8 cellular contexts compared by ENCODE assay signal in the genomic region with DNA sequence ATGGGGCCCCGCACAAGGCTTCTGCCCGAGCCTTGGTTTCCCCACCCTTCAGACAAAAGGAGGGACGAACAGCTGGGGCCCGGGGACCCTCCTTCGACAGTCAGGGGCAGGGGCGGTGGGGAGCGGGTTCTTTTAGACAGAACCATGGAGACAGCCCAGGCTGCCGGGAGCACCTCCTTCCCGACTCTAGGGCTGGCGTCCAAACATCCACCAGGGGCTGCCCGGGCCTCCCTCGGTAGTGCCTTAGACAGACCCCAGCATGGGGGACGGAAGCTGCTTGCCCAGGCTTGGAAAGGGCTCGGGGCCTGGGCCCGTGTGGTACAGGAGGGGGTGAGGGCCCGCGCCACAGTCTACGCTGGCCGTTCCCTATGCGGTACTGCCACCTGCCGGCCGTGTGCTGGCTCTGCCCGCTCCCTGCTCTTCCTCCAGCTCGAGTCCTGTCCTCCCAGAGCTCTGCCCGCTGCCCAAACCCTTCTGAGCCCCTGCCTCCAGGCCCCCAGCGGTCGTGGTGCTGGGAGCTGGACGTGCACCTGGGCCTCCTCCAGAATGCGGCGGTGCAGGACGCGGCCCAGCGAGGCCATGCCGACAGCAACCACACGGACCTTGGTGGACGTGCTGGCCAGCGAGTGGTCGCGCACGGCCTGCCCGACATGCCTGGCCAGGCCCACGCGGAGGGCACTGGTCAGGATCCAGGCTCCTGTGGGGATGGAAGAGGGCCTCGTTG. TPM values are rescaled to one million over a fixed set of nuclear protein-coding genes. Genes with fewer than 3 reads are reported as not detected.
DNase-seq lines count a peak whose midpoint lies in the region; ATAC-seq and TF ChIP-seq lines count a peak whose summit lies in the region.

No MANE protein-coding gene starts in this region.

- ATAC-seq in GM19328 (IDR thresholded peaks at IDR 0.05; ENCODE audit: unreplicated experiment), result no peak

- no peaks in the 10 kb centered on the region for H3K9me3 ChIP-seq in NT2/D1 (ENCODE audit: insufficient read depth, low read length)

- H3K4me3 ChIP-seq in NT2/D1 (ENCODE audit: insufficient read length, low read depth) (no peak overlapping the region), epithelial cell of esophagus (ENCODE audit: low read length) (no peak overlapping the region)

- DNase-seq in GM10266 (ENCODE audit: extremely low spot score), result peak; percentile 94
- peak; percentile 65 for DNase-seq in HPDE6-E6E7 (ENCODE audit: extremely low spot score)
- peak; percentile 74 for DNase-seq in NT2/D1 (ENCODE audit: low read depth, low spot score)
- peak; percentile 75 for DNase-seq in activated CD8-positive, alpha-beta memory T cell treated with anti-CD3 and anti-CD28 coated beads, Interleukin-2, amount 50 U/mL, for 4 hours
- peak; percentile 72 for DNase-seq in epithelial cell of esophagus (ENCODE audit: low read depth)
- DNase-seq in myocyte (ENCODE audit: low read depth), result peak; percentile 72
- peak; percentile 41 to 54 for DNase-seq in stimulated activated CD8-positive, alpha-beta memory T cell treated with anti-CD3 and anti-CD28 coated beads, Interleukin-4, amount 100 ng/mL, for 4 hours (ENCODE audit: low read depth in 2 of 2, low spot score in 1 of 2)

- no peaks in the 10 kb centered on the region for H3K27me3 ChIP-seq in NT2/D1 (ENCODE audit: insufficient read depth, insufficient read length)

- H3K4me1 ChIP-seq in NT2/D1 (ENCODE audit: insufficient read depth, insufficient read length), result peaks cover 9% of the 10 kb centered on the region

- H3K9ac ChIP-seq in NT2/D1 (ENCODE audit: insufficient read length, low read depth), result peak overlapping the region; percentile 33

- no peaks in the 10 kb centered on the region for H3K36me3 ChIP-seq in NT2/D1 (ENCODE audit: insufficient read depth, insufficient read length, low read length)

- TF ChIP-seq CTCF in GM10266 (IDR thresholded peaks at IDR 0.05; ENCODE audit: control insufficient read depth, insufficient read depth, low read depth, missing control alignments) (peak; percentile 98), epithelial cell of esophagus (IDR thresholded peaks at IDR 0.05; ENCODE audit: insufficient read depth, low read depth, low read length, missing control alignments) (peak; percentile 82)

RNA-seq across cellular contexts. Expression of a gene that starts 20.1 kb away (rescaled TPM):
- total RNA-seq in myocyte, result 43.3 and 47.1 TPM in 2 replicates
- polyA plus RNA-seq in myocyte (2012), result 49.6 TPM

RNA-seq across cellular contexts. Expression of a gene that starts 23.6 kb away (rescaled TPM):
- not detected in 2 replicates for total RNA-seq in myocyte
- not detected for polyA plus RNA-seq in myocyte (2012)

RNA-seq across cellular contexts. Expression of a gene that starts 24.1 kb away (rescaled TPM):
- 0.32 TPM in 1 of 2 replicates, not detected in the other for total RNA-seq in myocyte
- polyA plus RNA-seq in myocyte (2012), result 0.09 TPM

RNA-seq across cellular contexts. Expression of a gene that starts 43.6 kb away (rescaled TPM):
- total RNA-seq in myocyte, result 429 and 434 TPM in 2 replicates
- polyA plus RNA-seq in myocyte (2012), result 1,011 TPM
